Comparison of ENCODE assay signal across 9 cellular contexts in the genomic region with DNA sequence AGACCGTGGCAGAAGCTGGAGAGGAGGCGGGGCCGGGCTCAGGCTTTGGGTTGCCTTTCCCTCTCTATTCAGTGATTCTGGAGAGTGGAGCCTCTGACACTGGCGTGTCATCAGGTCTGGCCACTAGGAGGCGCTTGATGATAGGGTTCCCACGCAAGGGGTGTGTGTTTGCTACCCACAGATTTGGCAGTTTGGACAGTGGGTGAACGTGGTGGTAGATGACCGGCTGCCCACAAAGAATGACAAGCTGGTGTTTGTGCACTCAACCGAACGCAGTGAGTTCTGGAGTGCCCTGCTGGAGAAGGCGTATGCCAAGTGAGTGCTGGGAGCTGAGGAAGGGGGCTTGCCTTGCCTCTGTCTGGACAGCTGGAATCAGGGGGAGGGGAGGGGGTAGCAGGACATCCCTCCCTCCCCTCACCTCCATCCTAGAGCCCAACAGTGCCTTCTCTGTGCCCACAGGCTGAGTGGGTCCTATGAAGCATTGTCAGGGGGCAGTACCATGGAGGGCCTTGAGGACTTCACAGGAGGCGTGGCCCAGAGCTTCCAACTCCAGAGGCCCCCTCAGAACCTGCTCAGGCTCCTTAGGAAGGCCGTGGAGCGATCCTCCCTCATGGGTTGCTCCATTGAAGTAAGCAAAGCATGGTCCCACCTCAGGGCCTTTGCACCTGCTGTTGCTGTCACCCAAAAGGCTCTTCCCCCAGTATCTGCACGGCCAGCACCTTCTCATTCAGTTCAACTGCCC. TPM values are rescaled to one million over a fixed set of nuclear protein-coding genes. Genes with fewer than 3 reads are reported as not detected.
DNase-seq lines count a peak whose midpoint lies in the region; ATAC-seq, FAIRE-seq and TF ChIP-seq lines count a peak whose summit lies in the region.
"Had no signal": no experiment of that assay in that cellular context is flagged by ENCODE, and none has a peak within 500 bp of the region (broad histone marks: within the 10 kb centered on the region; RNA-seq: fewer than 3 reads in every experiment).

No MANE protein-coding gene starts in this region.

- peak; percentile 80 to 96 (median 94) for TF ChIP-seq CTCF in adrenal gland (IDR thresholded peaks at IDR 0.05)
- TF ChIP-seq CTCF in right atrium auricular region (IDR thresholded peaks at IDR 0.05): peak; percentile 77 to 91
- TF ChIP-seq CTCF in gastrocnemius medialis (IDR thresholded peaks at IDR 0.05 in 4 of 5, conservative IDR thresholded peaks at IDR 0.05 in 1 of 5): peak; percentile 85 to 96 (median 92)

- CTCF ChIA-PET in T-cell (lab: Charles Lee): interaction anchor here (0.6 to 1.6 kb wide), 6 partner anchors 61 to 215 kb away, joined by 3 to 5 read pairs (median 4); a partner anchor contains a TSS

- TF ChIP-seq POLR2A in H54 (IDR thresholded peaks at IDR 0.05; ENCODE audit: low read depth, low read length): no peak
- no peak for TF ChIP-seq POLR2A in adrenal gland (IDR thresholded peaks at IDR 0.05)
- no peak for TF ChIP-seq POLR2A in gastrocnemius medialis (IDR thresholded peaks at IDR 0.05)

- H3K4me1 Mint-ChIP-seq in T-cell: peaks cover 6 to 25% (median 9%) of the 10 kb centered on the region in 3 donors

- DNase-seq in Daoy (ENCODE audit: low read depth): peak; percentile 78
- peak; percentile 96 for DNase-seq in H54 (ENCODE audit: insufficient read length, low spot score)
- DNase-seq in NCI-H1105 (lab: John Stamatoyannopoulos, UW): peak; percentile 50
- DNase-seq in T-cell: peak; percentile 35 to 77 (median 68)
- DNase-seq in adrenal gland: peak; percentile 81 to 96 (median 90)
- peak; percentile 93 for DNase-seq in right atrium auricular region (ENCODE audit: low spot score)
- DNase-seq in gastrocnemius medialis: peak; percentile 65 to 80
- no peak for DNase-seq in mesenteric fat pad (ENCODE audit: low spot score)

- H3K9me3 ChIP-seq in adrenal gland (replicated peaks in 1 of 3): no peaks in the 10 kb centered on the region
- no peaks in the 10 kb centered on the region for H3K9me3 ChIP-seq in right atrium auricular region
- H3K9me3 ChIP-seq in gastrocnemius medialis: no peaks in the 10 kb centered on the region

- no peaks in the 10 kb centered on the region for H3K9me3 Mint-ChIP-seq in T-cell

- H3K27ac ChIP-seq in adrenal gland: no peak overlapping the region
- H3K27ac ChIP-seq in right atrium auricular region: no peak overlapping the region
- H3K27ac ChIP-seq in gastrocnemius medialis: no peak overlapping the region

- POLR2A ChIA-PET in T-cell (lab: Charles Lee): no interaction called here

- H3K27ac Mint-ChIP-seq in T-cell: peak overlapping the region in 1 of 2 donors; percentile 44

- in situ Hi-C loops in gastrocnemius medialis (cut with MboI; ENCODE audit: low sequenced_read_pairs in 4 of 4): loop anchor here in 3 of 4 donors (5.0 to 25.0 kb wide), 3 partner anchors 62 to 164 kb away; a partner anchor contains a TSS

- peaks cover 2 to 7% of the 10 kb centered on the region in 2 donors for H3K27me3 Mint-ChIP-seq in T-cell

- H3K4me3 Mint-ChIP-seq in T-cell: no peak overlapping the region

- peaks cover 0 to 5% of the 10 kb centered on the region in 2 donors for H3K4me1 ChIP-seq in adrenal gland (replicated peaks in 1 of 2)
- peaks cover 0 to 21% of the 10 kb centered on the region in 2 donors for H3K4me1 ChIP-seq in right atrium auricular region
- H3K4me1 ChIP-seq in gastrocnemius medialis: peaks cover 0 to 7% of the 10 kb centered on the region in 2 donors

- WGBS in adrenal gland, 4 donors: 21 to 26% (median 24%) methylated on average over 13 to 15 of the region's 15 CpGs

- intact Hi-C loops in adrenal gland (cut with DNase I): loop anchor here (2.0 to 10.0 kb wide), 3 partner anchors 59 to 162 kb away; no protein-coding TSS in a partner anchor
- intact Hi-C loops in gastrocnemius medialis (cut with DNase I; ENCODE audit: low total_unique reads): loop anchor here (1.0 to 5.0 kb wide), 5 partner anchors 44 to 164 kb away; a partner anchor contains a TSS

- H3K27me3 ChIP-seq in adrenal gland: no peaks in the 10 kb centered on the region
- H3K27me3 ChIP-seq in right atrium auricular region: no peaks in the 10 kb centered on the region
- H3K27me3 ChIP-seq in gastrocnemius medialis: no peaks in the 10 kb centered on the region

- H3K4me3 ChIP-seq in adrenal gland (no peak overlapping the region), right atrium auricular region (no peak overlapping the region), gastrocnemius medialis (no peak overlapping the region)

- no peaks in the 10 kb centered on the region for H3K36me3 Mint-ChIP-seq in T-cell

- H3K36me3 ChIP-seq in adrenal gland (replicated peaks in 1 of 2): no peaks in the 10 kb centered on the region
- H3K36me3 ChIP-seq in right atrium auricular region: no peaks in the 10 kb centered on the region
- no peaks in the 10 kb centered on the region for H3K36me3 ChIP-seq in gastrocnemius medialis

- ATAC-seq in T-cell (replicated peaks in 1 of 4) (peak; percentile 71 to 92 (median 86)), gastrocnemius medialis (peak; percentile 95 to 96)

- peak; percentile 52 for FAIRE-seq in H54 (lab: Jason Lieb, UNC)

RNA-seq across cellular contexts. Expression of a gene that starts 14.3 kb away (rescaled TPM):
- not detected in 2 replicates for total RNA-seq in Daoy (2014; rRNA removed; shearing (Covaris generic))
- total RNA-seq in T-cell: under 1 TPM in 1 of 5 donors, not detected in 4; 0.79 TPM
- total RNA-seq in adrenal gland: 1 to 10 TPM in 3 of 8 donors, under 1 TPM in 3, not detected in 2; 0.14 to 2.4 (median 0.99) TPM
- 1 to 10 TPM in 2 of 3 donors, under 1 TPM in 1; 0.35 to 1.5 (median 1.1) TPM for polyA plus RNA-seq in adrenal gland
- under 1 TPM; 0.16 to 0.44 TPM for total RNA-seq in right atrium auricular region
- total RNA-seq in gastrocnemius medialis: under 1 TPM in 1 of 4 donors, not detected in 3; 0.42 TPM
- 2.4 TPM for total RNA-seq in mesenteric fat pad

RNA-seq across cellular contexts. Expression of a gene that starts 43.8 kb away (rescaled TPM):
- total RNA-seq in Daoy (2014; rRNA removed; shearing (Covaris generic)): not detected in 2 replicates
- total RNA-seq in T-cell: not detected
- under 1 TPM in 1 of 8 donors, not detected in 7; 0.39 TPM for total RNA-seq in adrenal gland
- polyA plus RNA-seq in adrenal gland: under 1 TPM in 1 of 3 donors, not detected in 2; 0.94 TPM
- not detected for total RNA-seq in right atrium auricular region
- not detected for total RNA-seq in gastrocnemius medialis
- 11.6 TPM for total RNA-seq in mesenteric fat pad
- total RNA-seq: mononuclear cell had no signal

RNA-seq across cellular contexts. Expression of a gene that starts 45.6 kb away (rescaled TPM):
- 13.7 and 25.5 TPM in 2 replicates for total RNA-seq in Daoy (2014; rRNA removed; shearing (Covaris generic))
- total RNA-seq in T-cell (10 to 100 TPM; 16.6 to 21.1 (median 19.3) TPM), adrenal gland (10 to 100 TPM; 28.1 to 51.7 (median 37.8) TPM), right atrium auricular region (10 to 100 TPM; 29.2 to 37.1 TPM), gastrocnemius medialis (10 to 100 TPM; 27.2 to 71.9 (median 43.7) TPM), mesenteric fat pad (24.3 TPM)
- 10 to 100 TPM; 18.1 to 49.8 (median 33.2) TPM for polyA plus RNA-seq in adrenal gland

RNA-seq across cellular contexts. Expression of a gene that starts 45.7 kb away (rescaled TPM):
- 143 and 149 TPM in 2 replicates for total RNA-seq in Daoy (2014; rRNA removed; shearing (Covaris generic))
- 10 to 100 TPM; 12.0 to 24.2 (median 22.3) TPM for total RNA-seq in T-cell
- total RNA-seq in adrenal gland: 10 to 100 TPM; 29.0 to 58.3 (median 45.5) TPM
- polyA plus RNA-seq in adrenal gland: 10 to 100 TPM; 22.0 to 77.0 (median 64.4) TPM
- 10 to 100 TPM; 44.1 to 45.9 TPM for total RNA-seq in right atrium auricular region
- 100 to 1,000 TPM; 100 to 180 (median 152) TPM for total RNA-seq in gastrocnemius medialis
- 36.7 TPM for total RNA-seq in mesenteric fat pad

RNA-seq across cellular contexts. Expression of a gene that starts 50.5 kb away (rescaled TPM):
- 14.7 and 20.4 TPM in 2 replicates for total RNA-seq in Daoy (2014; rRNA removed; shearing (Covaris generic))
- total RNA-seq in T-cell (1 to 10 TPM; 1.3 to 8.0 (median 3.4) TPM), adrenal gland (100 to 1,000 TPM; 104 to 356 (median 186) TPM), right atrium auricular region (100 to 1,000 TPM; 105 to 256 TPM), gastrocnemius medialis (10 to 100 TPM; 18.3 to 95.5 (median 40.8) TPM), mesenteric fat pad (205 TPM)
- 100 to 1,000 TPM in 2 of 3 donors, 10 to 100 TPM in 1; 51.9 to 113 (median 108) TPM for polyA plus RNA-seq in adrenal gland
